8 cellular contexts compared by ENCODE assay signal in the genomic region with DNA sequence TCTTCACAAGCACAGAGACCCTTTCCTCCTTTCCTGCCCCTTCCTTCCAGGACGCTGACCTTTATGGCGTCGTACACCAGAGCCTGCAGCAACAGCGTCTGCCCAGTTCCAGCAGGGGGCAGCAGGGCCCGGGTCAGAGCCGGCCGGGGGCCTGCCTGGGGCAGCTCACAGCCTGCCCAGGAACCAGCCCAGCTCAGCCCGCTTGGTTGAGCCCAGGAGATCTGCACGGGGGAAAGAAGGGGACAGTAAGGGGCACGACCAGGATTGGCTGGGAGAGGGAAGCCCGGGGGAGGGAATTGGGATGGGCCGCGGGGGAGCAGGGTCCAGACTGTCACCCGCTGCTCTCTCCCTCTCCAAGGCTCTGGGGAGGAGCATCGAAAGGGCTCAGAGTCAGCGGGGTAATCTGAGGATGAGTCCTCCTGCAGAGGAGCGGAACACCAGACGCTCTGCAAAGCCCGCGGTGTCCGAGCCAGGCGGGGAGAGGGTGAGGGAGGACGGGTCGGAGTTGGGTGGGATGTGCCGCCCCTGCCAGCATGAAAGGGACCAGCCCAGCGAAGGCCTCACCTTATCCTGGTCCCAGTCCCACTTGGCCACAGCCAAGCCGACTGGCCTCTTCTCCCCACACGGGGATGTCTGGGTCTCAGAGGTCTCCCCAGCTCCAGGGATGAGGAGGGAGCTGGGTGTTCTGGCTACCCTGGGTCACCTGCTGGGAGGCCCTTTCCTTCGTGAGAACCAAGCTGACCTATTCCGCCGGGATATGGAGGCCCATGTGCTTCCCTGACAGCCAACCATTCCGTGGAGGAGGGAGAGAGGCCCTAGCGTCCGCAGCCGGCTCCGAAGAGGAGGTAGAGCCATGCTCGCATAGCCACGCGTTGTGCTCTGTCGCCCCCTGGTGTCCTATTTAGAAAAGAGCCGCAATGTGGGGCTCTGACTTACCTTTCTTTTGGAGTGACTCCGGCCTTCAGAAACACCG.
A peak's percentile ranks its signal among the peaks of the same experiment; 100 is the strongest.
DNase-seq lines count a peak whose midpoint lies in the region; ATAC-seq and TF ChIP-seq lines count a peak whose summit lies in the region.

No MANE protein-coding gene starts in this region.

- peak overlapping the region; percentile 99 for H3K4me2 ChIP-seq in MM.1S (ENCODE audit: low read depth, low read length)

- ATAC-seq in GM19372 (IDR thresholded peaks at IDR 0.05; ENCODE audit: low read depth, unreplicated experiment): peak; percentile 62

- no peaks in the 10 kb centered on the region for H3F3A ChIP-seq in MM.1S (ENCODE audit: insufficient read depth, low read length)

- no peaks in the 10 kb centered on the region for H3K36me3 ChIP-seq in MM.1S (replicated peaks; ENCODE audit: insufficient read depth, low read length)

- no peak overlapping the region for H3K27ac Mint-ChIP-seq in nephron progenitor cell
- peak overlapping the region; percentile 91 for H3K27ac Mint-ChIP-seq in stimulated activated naive CD8-positive, alpha-beta T cell treated with anti-CD3 and anti-CD28 coated beads, Interleukin-15, Interleukin-2, amounts not matched to agents 100 ng/mL and 50 ng/mL, for 24 hours

- no peaks in the 10 kb centered on the region for H3K79me2 ChIP-seq in MM.1S (ENCODE audit: low read length)

- DNase-seq in AG10803 (ENCODE audit: low read depth) (peak; percentile 64), MM.1S (peak; percentile 87), SHP77 (lab: John Stamatoyannopoulos, UW) (peak; percentile 85 to 91), activated gamma-delta T cell (lab: John Stamatoyannopoulos, UW) (peak; percentile 35), fibroblast of the conjunctiva (ENCODE audit: low read depth) (peak; percentile 69), nephron progenitor cell (peak; percentile 89)

- no peak overlapping the region for H3K27ac ChIP-seq in MM.1S (ENCODE audit: low read length)

- peaks cover 38% of the 10 kb centered on the region for H3K27me3 ChIP-seq in MM.1S (replicated peaks; ENCODE audit: insufficient read depth, low read length)

- H3K36me3 Mint-ChIP-seq in nephron progenitor cell (ENCODE audit: low read depth): peaks cover 19% of the 10 kb centered on the region
- no peaks in the 10 kb centered on the region for H3K36me3 Mint-ChIP-seq in stimulated activated naive CD8-positive, alpha-beta T cell treated with anti-CD3 and anti-CD28 coated beads, Interleukin-15, Interleukin-2, amounts not matched to agents 100 ng/mL and 50 ng/mL, for 24 hours (ENCODE audit: low read depth)

- H3K9me3 ChIP-seq in MM.1S (replicated peaks; ENCODE audit: insufficient read depth, low read length): no peaks in the 10 kb centered on the region

- peaks cover 4% of the 10 kb centered on the region; the same call in 1 of the 2 replicates for H3K4me1 ChIP-seq in MM.1S (ENCODE audit: low read length)

- no peaks in the 10 kb centered on the region for H3K9me2 ChIP-seq in MM.1S (replicated peaks; ENCODE audit: insufficient read depth, low read length)

- H3K4me3 Mint-ChIP-seq in nephron progenitor cell: peak overlapping the region; percentile 54
- H3K4me3 Mint-ChIP-seq in stimulated activated naive CD8-positive, alpha-beta T cell treated with anti-CD3 and anti-CD28 coated beads, Interleukin-15, Interleukin-2, amounts not matched to agents 100 ng/mL and 50 ng/mL, for 24 hours: peak overlapping the region; percentile 88

- H3K4me3 ChIP-seq in AG10803 (ENCODE audit: low read length) (no peak overlapping the region), MM.1S (ENCODE audit: low read length) (peak overlapping the region; percentile 71)

- H3K4me1 Mint-ChIP-seq in nephron progenitor cell: peaks cover 63% of the 10 kb centered on the region
- H3K4me1 Mint-ChIP-seq in stimulated activated naive CD8-positive, alpha-beta T cell treated with anti-CD3 and anti-CD28 coated beads, Interleukin-15, Interleukin-2, amounts not matched to agents 100 ng/mL and 50 ng/mL, for 24 hours (ENCODE audit: low read depth): peaks cover 15% of the 10 kb centered on the region

- peaks cover 12% of the 10 kb centered on the region for H3K27me3 Mint-ChIP-seq in nephron progenitor cell (ENCODE audit: low read depth, poor library complexity)
- peaks cover 18% of the 10 kb centered on the region for H3K27me3 Mint-ChIP-seq in stimulated activated naive CD8-positive, alpha-beta T cell treated with anti-CD3 and anti-CD28 coated beads, Interleukin-15, Interleukin-2, amounts not matched to agents 100 ng/mL and 50 ng/mL, for 24 hours

- H4K20me1 ChIP-seq in MM.1S (ENCODE audit: insufficient read depth, low read length): no peaks in the 10 kb centered on the region

- H3K9ac ChIP-seq in MM.1S (ENCODE audit: low read length): peak overlapping the region; percentile 33; the same call in 1 of the 2 replicates

- H2AFZ ChIP-seq in MM.1S (ENCODE audit: low read length): peak overlapping the region; percentile 94

- H3K9me3 Mint-ChIP-seq in nephron progenitor cell: no peaks in the 10 kb centered on the region
- no peaks in the 10 kb centered on the region for H3K9me3 Mint-ChIP-seq in stimulated activated naive CD8-positive, alpha-beta T cell treated with anti-CD3 and anti-CD28 coated beads, Interleukin-15, Interleukin-2, amounts not matched to agents 100 ng/mL and 50 ng/mL, for 24 hours

- TF ChIP-seq CTCF in AG10803 (conservative IDR thresholded peaks at IDR 0.05; ENCODE audit: low read length) (peak; percentile 82), MM.1S (IDR thresholded peaks at IDR 0.05; ENCODE audit: low read length) (peak; percentile 92), nephron progenitor cell (IDR thresholded peaks at IDR 0.05) (peak; percentile 77)

Comparison
In these comparisons a context has a peak if more than half of its experiments do, and no peak if none do; other contexts are left out.
1. DNase-seq: peak in every context shown above with its lines; median percentile 89 in nephron progenitor cell; 88 in SHP77; 87 in MM.1S; 69 in fibroblast of the conjunctiva; 64 in AG10803; 35 in activated gamma-delta T cell.